Comparison of ENCODE assay signal across 9 cellular contexts in genomic region chr6:127119361-127120108, GRCh38. TPM values are rescaled to one million over a fixed set of nuclear protein-coding genes. Genes with fewer than 3 reads are reported as not detected.
A peak's percentile ranks its signal among the peaks of the same experiment; 100 is the strongest.
DNase-seq lines count a peak whose midpoint lies in the region; ATAC-seq lines count a peak whose summit lies in the region.
"Had no signal": no experiment of that assay in that cellular context is flagged by ENCODE, and none has a peak within 500 bp of the region (broad histone marks: within the 10 kb centered on the region; RNA-seq: fewer than 3 reads in every experiment).

No MANE protein-coding gene starts in this region.

- H3K27me3 Mint-ChIP-seq in activated CD4-positive, alpha-beta memory T cell treated with anti-CD3 and anti-CD28 coated beads for 36 hours: peaks cover 60% of the 10 kb centered on the region

- intact Hi-C loops in activated CD4-positive, alpha-beta memory T cell treated with anti-CD3 and anti-CD28 coated beads for 36 hours (cut with micrococcal nuclease): loop anchor here (2.0 kb wide), 1 partner anchor 759 kb away; no protein-coding TSS in a partner anchor

- DNase-seq in stimulated activated CD4-positive, alpha-beta T cell treated with anti-CD3 and anti-CD28 coated beads, Interleukin-15, amount 100 ng/mL, for 24 hours: peak; percentile 40
- no peak for DNase-seq in stimulated activated CD4-positive, alpha-beta T cell treated with anti-CD3 and anti-CD28 coated beads, Interleukin-4, amount 100 ng/mL, for 24 hours
- peak; percentile 21 for DNase-seq in activated CD4-positive, alpha-beta memory T cell treated with anti-CD3 and anti-CD28 coated beads for 36 hours
- DNase-seq in glomerular visceral epithelial cell (ENCODE audit: extremely low spot score) (peak; percentile 46), retina (peak; percentile 76), NK-92 (lab: John Stamatoyannopoulos, UW; ENCODE audit: unreplicated experiment) (no peak), LoVo (ENCODE audit: low spot score) (no peak)

- peak overlapping the region; percentile 65 for H3K4me3 Mint-ChIP-seq in activated CD4-positive, alpha-beta memory T cell treated with anti-CD3 and anti-CD28 coated beads for 36 hours

- CTCF ChIA-PET in activated CD4-positive, alpha-beta memory T cell treated with anti-CD3 and anti-CD28 coated beads for 36 hours (lab: Charles Lee): interaction anchor here (1.6 kb wide), 1 partner anchor 1123 kb away, joined by 5 read pairs; no protein-coding TSS in a partner anchor

- POLR2A ChIA-PET in activated CD4-positive, alpha-beta memory T cell treated with anti-CD3 and anti-CD28 coated beads for 36 hours (lab: Charles Lee): no interaction called here

- H3K4me1 Mint-ChIP-seq in activated CD4-positive, alpha-beta memory T cell treated with anti-CD3 and anti-CD28 coated beads for 36 hours (ENCODE audit: low read depth): peaks cover 24% of the 10 kb centered on the region

- no peak overlapping the region for H3K27ac Mint-ChIP-seq in activated CD4-positive, alpha-beta memory T cell treated with anti-CD3 and anti-CD28 coated beads for 36 hours

- H3K36me3 Mint-ChIP-seq in activated CD4-positive, alpha-beta memory T cell treated with anti-CD3 and anti-CD28 coated beads for 36 hours: no peaks in the 10 kb centered on the region

- H3K9me3 Mint-ChIP-seq in activated CD4-positive, alpha-beta memory T cell treated with anti-CD3 and anti-CD28 coated beads for 36 hours: no peaks in the 10 kb centered on the region

- ATAC-seq in HG03039 (IDR thresholded peaks at IDR 0.05; ENCODE audit: unreplicated experiment): peak; percentile 31

RNA-seq across cellular contexts. Expression of gene RSPO3, which starts 1.1 kb away (rescaled TPM):
- total RNA-seq in activated CD4-positive, alpha-beta memory T cell treated with anti-CD3 and anti-CD28 coated beads for 36 hours: not detected
- total RNA-seq: dermis microvascular lymphatic vessel endothelial cell had no signal

Comparison
In these comparisons a context has a peak if more than half of its experiments do, and no peak if none do; other contexts are left out.
1. DNase-seq: peak in stimulated activated CD4-positive, alpha-beta T cell treated with anti-CD3 and anti-CD28 coated beads, Interleukin-15, amount 100 ng/mL, for 24 hours (single experiment), activated CD4-positive, alpha-beta memory T cell treated with anti-CD3 and anti-CD28 coated beads for 36 hours (single experiment), glomerular visceral epithelial cell (single experiment) and retina (single experiment); none in stimulated activated CD4-positive, alpha-beta T cell treated with anti-CD3 and anti-CD28 coated beads, Interleukin-4, amount 100 ng/mL, for 24 hours (single experiment), NK-92 (single experiment) and LoVo (single experiment).